7 cellular contexts compared by ENCODE assay signal in genomic region chr6:139790527-139790926, GRCh38.
"Had no signal": no experiment of that assay in that cellular context is flagged by ENCODE, and none has a peak within 500 bp of the region (broad histone marks: within the 10 kb centered on the region; RNA-seq: fewer than 3 reads in every experiment).

No MANE protein-coding gene starts in this region.

- FAIRE-seq: H1, H54 had no signal

- H3K4me2 ChIP-seq: GM23338 had no signal

- H2AFZ ChIP-seq: GM23338 had no signal

- DNase-seq: H9, HCEC 1CT, KG1 had no signal

- ATAC-seq: GM23338 had no signal

- H3K27ac ChIP-seq: HL-60 had no signal

- H3K4me3 ChIP-seq: GM23338 had no signal
